ENCODE assay signal across 12 cellular contexts in genomic region chr2:11539317-11540147, GRCh38. TPM values are rescaled to one million over a fixed set of nuclear protein-coding genes. Genes with fewer than 3 reads are reported as not detected.
DNase-seq lines count a peak whose midpoint lies in the region; ATAC-seq and TF ChIP-seq lines count a peak whose summit lies in the region.
"Had no signal": no experiment of that assay in that cellular context is flagged by ENCODE, and none has a peak within 500 bp of the region (broad histone marks: within the 10 kb centered on the region; RNA-seq: fewer than 3 reads in every experiment).

No MANE protein-coding gene starts in this region.

- no peak overlapping the region for H3K4me3 ChIP-seq in heart left ventricle
- H3K4me3 ChIP-seq: skin epidermis had no signal

- peak; percentile 26 to 64 for DNase-seq in NCI-H524 (lab: John Stamatoyannopoulos, UW)
- DNase-seq in heart left ventricle = no peak
- peak; percentile 48 for DNase-seq in retina
- DNase-seq in Ammon's horn (ENCODE audit: low spot score) = no peak
- DNase-seq: activated naive CD4-positive, alpha-beta T cell; kidney glomerular epithelial cell had no signal

- no peaks in the 10 kb centered on the region for H3K9me3 ChIP-seq in heart left ventricle

- H3K27me3 ChIP-seq in heart left ventricle = peaks cover 0 to 12% (median 0%) of the 10 kb centered on the region in 9 donors

- no peak; the same call in 1 of the 2 replicates for TF ChIP-seq EP300 in Ishikawa (IDR thresholded peaks at IDR 0.05; ENCODE audit: borderline replicate concordance)

- no peak for TF ChIP-seq POLR2A in heart left ventricle (IDR thresholded peaks at IDR 0.05)

- ATAC-seq in heart left ventricle (peak; percentile 31 to 59 (median 49)), HG03175 (IDR thresholded peaks at IDR 0.05; ENCODE audit: unreplicated experiment) (no peak), HG03342 (IDR thresholded peaks at IDR 0.05; ENCODE audit: unreplicated experiment) (no peak), GM18511 (IDR thresholded peaks at IDR 0.05; ENCODE audit: unreplicated experiment) (no peak)
- ATAC-seq: stimulated activated effector memory CD8-positive, alpha-beta T cell treated with anti-CD3 and anti-CD28 coated beads, Interleukin-12 subunit alpha, Interleukin-12 subunit beta, amount 100 ng/mL, for 72 hours had no signal

- H3K36me3 ChIP-seq in heart left ventricle = no peaks in the 10 kb centered on the region

- WGBS in heart left ventricle, 4 donors = 54 to 64% (median 61%) methylated on average over 12 to 18 of the region's 18 CpGs

- no peak for TF ChIP-seq CTCF in heart left ventricle (IDR thresholded peaks at IDR 0.05)

- TF ChIP-seq RAD21 in Ishikawa (IDR thresholded peaks at IDR 0.05; ENCODE audit: low read depth) = no peak

- peaks cover 0 to 22% (median 9%) of the 10 kb centered on the region in 12 donors for H3K4me1 ChIP-seq in heart left ventricle

- intact Hi-C loops in heart left ventricle (cut with DNase I) = no loop called here

- peak overlapping the region in 1 of 12 donors; percentile 24 for H3K27ac ChIP-seq in heart left ventricle
- H3K27ac ChIP-seq: skin epidermis had no signal

TF ChIP-seq in Ishikawa, 13 proteins besides CTCF, POLR2A, EP300 and RAD21:
- TF ChIP-seq TAF1 (IDR thresholded peaks at IDR 0.05; ENCODE audit: low read depth) (no peak), FOXM1 (IDR thresholded peaks at IDR 0.05; ENCODE audit: borderline replicate concordance, low read depth) (no peak), ZBTB7A (IDR thresholded peaks at IDR 0.05; ENCODE audit: low read depth) (no peak), USF1 (IDR thresholded peaks at IDR 0.05) (peak; percentile 23; the same call in 1 of the 2 replicates), YY1 (IDR thresholded peaks at IDR 0.05; ENCODE audit: low read depth) (no peak), NFIC (IDR thresholded peaks at IDR 0.05) (peak; percentile 18; the same call in 1 of the 2 replicates), EGR1 (IDR thresholded peaks at IDR 0.05) (no peak), MAX (IDR thresholded peaks at IDR 0.05) (peak; percentile 67), REST (IDR thresholded peaks at IDR 0.05; ENCODE audit: low read depth) (no peak), TCF12 (IDR thresholded peaks at IDR 0.05; ENCODE audit: low read depth) (no peak)

RNA-seq across cellular contexts. Expression of gene GREB1, which starts 5.7 kb away (rescaled TPM):
- 10 to 100 TPM in 1 of 9 donors, 1 to 10 TPM in 8; 3.1 to 11.5 (median 5.7) TPM for total RNA-seq in heart left ventricle
- 1 to 10 TPM; 1.4 to 4.0 TPM for polyA plus RNA-seq in heart left ventricle

Comparison
In these comparisons a context has a peak if more than half of its experiments do, and no peak if none do; other contexts are left out.
1. DNase-seq: peak in NCI-H524 (2 of 2) and retina (single experiment); none in heart left ventricle (0 of 5) and Ammon's horn (single experiment).
2. ATAC-seq: peak in heart left ventricle (4 of 4); none in HG03175 (single experiment), HG03342 (single experiment) and GM18511 (single experiment).